ENCODE assay signal across 8 cellular contexts in genomic region chr19:14765403-14765802, GRCh38. TPM values are rescaled to one million over a fixed set of nuclear protein-coding genes. Genes with fewer than 3 reads are reported as not detected.
DNase-seq lines count a peak whose midpoint lies in the region; ATAC-seq, FAIRE-seq and TF ChIP-seq lines count a peak whose summit lies in the region.
"Not testable (repeated sequence)": the region's sequence is repeated elsewhere in the genome, so short reads cannot be mapped to it uniquely, and the experiment has no call there.
"Had no signal": no experiment of that assay in that cellular context is flagged by ENCODE, and none has a peak within 500 bp of the region (broad histone marks: within the 10 kb centered on the region; RNA-seq: fewer than 3 reads in every experiment).

No MANE protein-coding gene starts in this region.

- H3K4me3 Mint-ChIP-seq in activated CD8-positive, alpha-beta T cell treated with anti-CD3 and anti-CD28 coated beads, Interleukin-2, amount 10 ng/mL, durations not matched to agents 7 days and 5 days; activated naive CD4-positive, alpha-beta T cell treated with anti-CD3 and anti-CD28 coated beads, Interleukin-2, amount 50 U/mL, for 24 hours: not testable (repeated sequence)
- peak overlapping the region in 1 of 2 donors; percentile 38 for H3K4me3 Mint-ChIP-seq in effector memory CD8-positive, alpha-beta T cell

- H3K36me3 Mint-ChIP-seq in activated CD8-positive, alpha-beta T cell treated with anti-CD3 and anti-CD28 coated beads, Interleukin-2, amount 10 ng/mL, durations not matched to agents 7 days and 5 days (ENCODE audit: low read depth); activated naive CD4-positive, alpha-beta T cell treated with anti-CD3 and anti-CD28 coated beads, Interleukin-2, amount 50 U/mL, for 24 hours; effector memory CD8-positive, alpha-beta T cell (ENCODE audit: insufficient read depth): not testable (repeated sequence)

- not testable (repeated sequence) for H3K9me3 ChIP-seq in mucosa of descending colon

- not testable (repeated sequence) for H3K4me1 ChIP-seq in mucosa of descending colon (ENCODE audit: low read depth)

- intact Hi-C loops in mucosa of descending colon (cut with DNase I, micrococcal nuclease); posterior vena cava (cut with DNase I): not testable (repeated sequence)

- H3K9me3 Mint-ChIP-seq in activated CD8-positive, alpha-beta T cell treated with anti-CD3 and anti-CD28 coated beads, Interleukin-2, amount 10 ng/mL, durations not matched to agents 7 days and 5 days (ENCODE audit: insufficient read depth); activated naive CD4-positive, alpha-beta T cell treated with anti-CD3 and anti-CD28 coated beads, Interleukin-2, amount 50 U/mL, for 24 hours; effector memory CD8-positive, alpha-beta T cell: not testable (repeated sequence)

- not testable (repeated sequence) for H3K4me1 Mint-ChIP-seq in activated CD8-positive, alpha-beta T cell treated with anti-CD3 and anti-CD28 coated beads, Interleukin-2, amount 10 ng/mL, durations not matched to agents 7 days and 5 days (ENCODE audit: low read depth); activated naive CD4-positive, alpha-beta T cell treated with anti-CD3 and anti-CD28 coated beads, Interleukin-2, amount 50 U/mL, for 24 hours; effector memory CD8-positive, alpha-beta T cell (ENCODE audit: low read depth in 2 of 2)

- not testable (repeated sequence) for H3K36me3 ChIP-seq in mucosa of descending colon (ENCODE audit: low read depth)

- peak; percentile 69 for ATAC-seq in activated CD8-positive, alpha-beta T cell treated with anti-CD3 and anti-CD28 coated beads, Interleukin-2, amount 10 ng/mL, durations not matched to agents 7 days and 5 days
- ATAC-seq in effector memory CD8-positive, alpha-beta T cell (replicated peaks), result peak; percentile 54
- ATAC-seq in mucosa of descending colon, result peak; percentile 38
- ATAC-seq in stimulated activated naive CD8-positive, alpha-beta T cell treated with anti-CD3 and anti-CD28 coated beads, Interleukin-15, Interleukin-2, amounts not matched to agents 100 U/mL and 50 U/mL, for 24 hours, result peak; percentile 34

- POLR2A ChIA-PET in activated CD8-positive, alpha-beta T cell treated with anti-CD3 and anti-CD28 coated beads, Interleukin-2, amount 10 ng/mL, durations not matched to agents 7 days and 5 days (lab: Charles Lee), result not testable (repeated sequence)

- DNase-seq in HTR-8/SVneo (ENCODE audit: insufficient read length, low spot score); activated CD8-positive, alpha-beta T cell treated with anti-CD3 and anti-CD28 coated beads, Interleukin-2, amount 10 ng/mL, durations not matched to agents 7 days and 5 days; effector memory CD8-positive, alpha-beta T cell; mucosa of descending colon; stimulated activated naive CD8-positive, alpha-beta T cell treated with anti-CD3 and anti-CD28 coated beads, Interleukin-15, Interleukin-2, amounts not matched to agents 100 U/mL and 50 U/mL, for 24 hours: not testable (repeated sequence)
- DNase-seq in posterior vena cava (ENCODE audit: low spot score), result peak; percentile 18

- CTCF ChIA-PET in activated CD8-positive, alpha-beta T cell treated with anti-CD3 and anti-CD28 coated beads, Interleukin-2, amount 10 ng/mL, durations not matched to agents 7 days and 5 days (lab: Charles Lee), result not testable (repeated sequence)

- peak; percentile 93 for FAIRE-seq in HTR-8/SVneo (lab: Jason Lieb, UNC)

- not testable (repeated sequence) for TF ChIP-seq CTCF in mucosa of descending colon (IDR thresholded peaks at IDR 0.05)

- H3K4me3 ChIP-seq in mucosa of descending colon, result not testable (repeated sequence)

- not testable (repeated sequence) for H3K27me3 Mint-ChIP-seq in activated CD8-positive, alpha-beta T cell treated with anti-CD3 and anti-CD28 coated beads, Interleukin-2, amount 10 ng/mL, durations not matched to agents 7 days and 5 days (ENCODE audit: low read depth)
- peaks cover 10% of the 10 kb centered on the region for H3K27me3 Mint-ChIP-seq in activated naive CD4-positive, alpha-beta T cell treated with anti-CD3 and anti-CD28 coated beads, Interleukin-2, amount 50 U/mL, for 24 hours
- H3K27me3 Mint-ChIP-seq in effector memory CD8-positive, alpha-beta T cell, result peaks cover 47 to 73% of the 10 kb centered on the region in 2 donors

- H3K27ac Mint-ChIP-seq in activated CD8-positive, alpha-beta T cell treated with anti-CD3 and anti-CD28 coated beads, Interleukin-2, amount 10 ng/mL, durations not matched to agents 7 days and 5 days, result not testable (repeated sequence)
- H3K27ac Mint-ChIP-seq in activated naive CD4-positive, alpha-beta T cell treated with anti-CD3 and anti-CD28 coated beads, Interleukin-2, amount 50 U/mL, for 24 hours, result peak overlapping the region; percentile 18
- H3K27ac Mint-ChIP-seq in effector memory CD8-positive, alpha-beta T cell, result peak overlapping the region in 1 of 2 donors; percentile 90

RNA-seq across cellular contexts. Expression of gene ADGRE2, which starts 13.0 kb away (rescaled TPM):
- total RNA-seq in activated CD8-positive, alpha-beta T cell treated with anti-CD3 and anti-CD28 coated beads, Interleukin-2, amount 10 ng/mL, durations not matched to agents 7 days and 5 days, result under 1 TPM; 0.21 to 0.29 TPM
- total RNA-seq in mucosa of descending colon (1 to 10 TPM; 1.1 to 4.2 (median 1.9) TPM), posterior vena cava (1 to 10 TPM; 4.0 to 4.3 TPM)
- total RNA-seq: G401 had no signal
